In genomic region chr3:118213892-118214291, GRCh38 we compare ENCODE assay signal across 30 cellular contexts.
"Had no signal": no experiment of that assay in that cellular context is flagged by ENCODE, and none has a peak within 500 bp of the region (broad histone marks: within the 10 kb centered on the region; RNA-seq: fewer than 3 reads in every experiment).

No MANE protein-coding gene starts in this region.

- H3K27me3 Mint-ChIP-seq: activated B cell treated with CpG ODN at 0.5 μM for 24 hours; activated CD4-positive, alpha-beta memory T cell treated with anti-CD3 and anti-CD28 coated beads for 36 hours; activated CD8-positive, alpha-beta memory T cell treated with anti-CD3 and anti-CD28 coated beads, Interleukin-2, amount 10 ng/mL, durations not matched to agents 7 days and 5 days; activated naive CD4-positive, alpha-beta T cell treated with anti-CD3 and anti-CD28 coated beads, Interleukin-2, amount 10 ng/mL, durations not matched to agents 7 days and 5 days; activated naive CD8-positive, alpha-beta T cell; activated naive CD8-positive, alpha-beta T cell treated with anti-CD3 and anti-CD28 coated beads, Interleukin-2, amount 50 U/mL, for 24 hours had no signal

- H3K4me3 Mint-ChIP-seq: activated B cell treated with CpG ODN at 0.5 μM for 24 hours; activated CD4-positive, alpha-beta memory T cell treated with anti-CD3 and anti-CD28 coated beads for 36 hours; activated CD8-positive, alpha-beta memory T cell treated with anti-CD3 and anti-CD28 coated beads, Interleukin-2, amount 10 ng/mL, durations not matched to agents 7 days and 5 days; activated naive CD4-positive, alpha-beta T cell treated with anti-CD3 and anti-CD28 coated beads, Interleukin-2, amount 10 ng/mL, durations not matched to agents 7 days and 5 days; activated naive CD8-positive, alpha-beta T cell; activated naive CD8-positive, alpha-beta T cell treated with anti-CD3 and anti-CD28 coated beads, Interleukin-2, amount 50 U/mL, for 24 hours had no signal

- H3K36me3 Mint-ChIP-seq: activated CD4-positive, alpha-beta memory T cell treated with anti-CD3 and anti-CD28 coated beads for 36 hours; activated CD8-positive, alpha-beta memory T cell treated with anti-CD3 and anti-CD28 coated beads, Interleukin-2, amount 10 ng/mL, durations not matched to agents 7 days and 5 days; activated naive CD4-positive, alpha-beta T cell treated with anti-CD3 and anti-CD28 coated beads, Interleukin-2, amount 10 ng/mL, durations not matched to agents 7 days and 5 days; activated naive CD8-positive, alpha-beta T cell had no signal

- H3K4me1 Mint-ChIP-seq: activated B cell treated with CpG ODN at 0.5 μM for 24 hours; activated CD8-positive, alpha-beta memory T cell treated with anti-CD3 and anti-CD28 coated beads, Interleukin-2, amount 10 ng/mL, durations not matched to agents 7 days and 5 days; activated naive CD4-positive, alpha-beta T cell treated with anti-CD3 and anti-CD28 coated beads, Interleukin-2, amount 10 ng/mL, durations not matched to agents 7 days and 5 days; activated naive CD8-positive, alpha-beta T cell treated with anti-CD3 and anti-CD28 coated beads, Interleukin-2, amount 50 U/mL, for 24 hours had no signal

- H3K27ac Mint-ChIP-seq: activated B cell treated with CpG ODN at 0.5 μM for 24 hours; activated CD4-positive, alpha-beta memory T cell treated with anti-CD3 and anti-CD28 coated beads for 36 hours; activated CD8-positive, alpha-beta memory T cell treated with anti-CD3 and anti-CD28 coated beads, Interleukin-2, amount 10 ng/mL, durations not matched to agents 7 days and 5 days; activated naive CD4-positive, alpha-beta T cell treated with anti-CD3 and anti-CD28 coated beads, Interleukin-2, amount 10 ng/mL, durations not matched to agents 7 days and 5 days; activated naive CD8-positive, alpha-beta T cell; activated naive CD8-positive, alpha-beta T cell treated with anti-CD3 and anti-CD28 coated beads, Interleukin-2, amount 50 U/mL, for 24 hours had no signal

- DNase-seq: activated B cell treated with CpG ODN at 0.5 μM for 24 hours; activated CD4-positive, alpha-beta memory T cell treated with anti-CD3 and anti-CD28 coated beads for 36 hours; activated CD4-positive, alpha-beta T cell treated with anti-CD3 and anti-CD28 coated beads for 4 hours; activated CD4-positive, alpha-beta T cell treated with anti-CD3 and anti-CD28 coated beads, Interleukin-2, amount 50 U/mL, for 1 hour; activated CD4-positive, CD25-positive, alpha-beta regulatory T cell treated with anti-CD3 and anti-CD28 coated beads, Interleukin-2, amount 50 U/mL, for 72 hours; activated CD8-positive, alpha-beta memory T cell treated with anti-CD3 and anti-CD28 coated beads for 24 hours; activated CD8-positive, alpha-beta memory T cell treated with anti-CD3 and anti-CD28 coated beads, Interleukin-2, amount 10 ng/mL, durations not matched to agents 7 days and 5 days; activated CD8-positive, alpha-beta memory T cell treated with anti-CD3 and anti-CD28 coated beads, Interleukin-2, amount 50 U/mL, for 48 hours; activated effector memory CD4-positive, alpha-beta T cell treated with Interleukin-2 at 50 U/mL for 16 hours; activated naive CD4-positive, alpha-beta T cell treated with anti-CD3 and anti-CD28 coated beads, Interleukin-2, amount 10 ng/mL, durations not matched to agents 7 days and 5 days; activated naive CD8-positive, alpha-beta T cell treated with anti-CD3 and anti-CD28 coated beads, Interleukin-2, amount 50 U/mL, for 24 hours; activated T-cell treated with anti-CD3 and anti-CD28 coated beads, Interleukin-2, amount 50 U/mL, for 48 hours; aorta; brain microvascular endothelial cell; central memory CD4-positive, alpha-beta T cell; NCI-H1105; NCI-H1436; NCI-H1694 treated with DMSO at 0.1 percent for 48 hours; NCI-H2081; NCI-H2171 treated with DMSO at 0.1 percent for 48 hours; NCI-H2227 treated with DMSO at 0.1 percent for 48 hours; NCI-H446; NCI-H524 treated with DMSO at 0.1 percent for 48 hours; NK-92 treated with Interleukin-12 subunit alpha and Interleukin-12 subunit beta, amount 100 ng/mL, for 24 hours; PC-9; SIG-M5; T-helper 1 cell; T-helper 2 cell; T-helper 9 cell had no signal
